ENCODE assay signal across 14 cellular contexts in genomic region chr15:91237493-91237892, GRCh38.
A peak's percentile ranks its signal among the peaks of the same experiment; 100 is the strongest.
DNase-seq lines count a peak whose midpoint lies in the region; ATAC-seq and TF ChIP-seq lines count a peak whose summit lies in the region.
"Had no signal": no experiment of that assay in that cellular context is flagged by ENCODE, and none has a peak within 500 bp of the region (broad histone marks: within the 10 kb centered on the region; RNA-seq: fewer than 3 reads in every experiment).

No MANE protein-coding gene starts in this region.

- TF ChIP-seq CTCF in right atrium auricular region (IDR thresholded peaks at IDR 0.05) (no peak), foreskin keratinocyte (conservative IDR thresholded peaks at IDR 0.05) (no peak)

- DNase-seq in left ventricle myocardium superior (no peak), right atrium auricular region (ENCODE audit: low spot score) (no peak), SK-MEL-5 (ENCODE audit: low read depth, low spot score) (peak; percentile 54), foreskin keratinocyte (peak in 1 of 2 donors; percentile 3), left lobe of liver (ENCODE audit: low spot score) (no peak), ACHN (no peak)
- no peak for DNase-seq in stimulated activated CD4-positive, alpha-beta T cell treated with anti-CD3 and anti-CD28 coated beads, Interleukin-12 subunit alpha, Interleukin-12 subunit beta, amount 100 ng/mL, for 4 hours
- DNase-seq: AML-193; Calu3; CD4-positive, alpha-beta T cell; DMS79 treated with DMSO at 0.1 percent for 48 hours; H9 had no signal

- no peaks in the 10 kb centered on the region for H3K4me1 ChIP-seq in right atrium auricular region
- H3K4me1 ChIP-seq in foreskin keratinocyte = no peaks in the 10 kb centered on the region

- ATAC-seq in left ventricle myocardium superior (peak; percentile 45), foreskin keratinocyte (peak; percentile 24), left lobe of liver (no peak)
- ATAC-seq: GM12878 had no signal

- intact Hi-C loops in left ventricle myocardium superior (cut with micrococcal nuclease) = no loop called here

- no peaks in the 10 kb centered on the region for H3K9me3 ChIP-seq in right atrium auricular region

- no peaks in the 10 kb centered on the region for H3K36me3 ChIP-seq in right atrium auricular region

- in situ Hi-C loops in SK-MEL-5 (cut with HindIII; ENCODE audit: low pct_unique_long_range_greater_than_20kb, low sequenced_read_pairs) (no loop called here), ACHN (cut with HindIII; ENCODE audit: low pct_ligation_motif_present, low pct_unique_long_range_greater_than_20kb, low sequenced_read_pairs) (no loop called here)

- H3K27me3 ChIP-seq in right atrium auricular region (no peaks in the 10 kb centered on the region), foreskin keratinocyte (peaks cover 19% of the 10 kb centered on the region)

- H3K4me3 ChIP-seq in right atrium auricular region = no peak overlapping the region
- H3K4me3 ChIP-seq: GM12878 had no signal

- H3K27ac ChIP-seq in right atrium auricular region = no peak overlapping the region
- no peak overlapping the region for H3K27ac ChIP-seq in foreskin keratinocyte
- H3K27ac ChIP-seq: C4-2B had no signal
